Comparison of ENCODE assay signal across 14 cellular contexts in the genomic region with DNA sequence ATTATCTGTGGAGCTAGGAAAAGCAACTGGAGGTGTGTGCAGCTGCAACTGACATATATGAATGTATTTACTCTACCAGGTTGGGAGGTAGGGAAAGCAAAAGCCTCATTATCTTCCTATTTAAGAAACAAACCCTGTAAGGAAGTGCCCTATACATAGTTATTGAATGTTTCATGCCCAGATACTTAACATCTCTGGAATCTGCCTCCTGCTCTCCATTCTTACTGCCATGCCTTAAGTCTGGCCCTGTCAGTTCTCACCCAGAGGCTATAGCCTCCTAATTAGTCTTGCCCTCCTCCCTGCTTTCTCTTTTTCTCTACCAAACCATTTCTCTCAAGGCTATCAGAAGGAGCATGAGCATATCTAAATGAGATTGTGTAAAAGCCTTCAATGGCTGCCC.
A peak's percentile ranks its signal among the peaks of the same experiment; 100 is the strongest.
DNase-seq lines count a peak whose midpoint lies in the region; ATAC-seq and TF ChIP-seq lines count a peak whose summit lies in the region.
"Had no signal": no experiment of that assay in that cellular context is flagged by ENCODE, and none has a peak within 500 bp of the region (broad histone marks: within the 10 kb centered on the region; RNA-seq: fewer than 3 reads in every experiment).

No MANE protein-coding gene starts in this region.

- CTCF ChIA-PET in IMR-90 (lab: Yijun Ruan, JAX), result no interaction called here

- ATAC-seq in IMR-90 (ENCODE audit: low read depth) (peak; percentile 56), GM19452 (IDR thresholded peaks at IDR 0.05; ENCODE audit: unreplicated experiment) (no peak)
- ATAC-seq: A549, HCT116 had no signal

- H4K5ac ChIP-seq in IMR-90 (ENCODE audit: low read depth, low read length), result peak overlapping the region; percentile 35; the same call in 1 of the 2 replicates

- H3K9me3 ChIP-seq in IMR-90 (ENCODE audit: control insufficient read depth, insufficient read depth, low read length) (peaks cover 10% of the 10 kb centered on the region), trophoblast cell (ENCODE audit: insufficient read depth, low read depth, low read length) (peaks cover 2% of the 10 kb centered on the region)
- H3K9me3 ChIP-seq: A549, BE2C had no signal

- dilution Hi-C loops in IMR-90 (cut with HindIII; ENCODE audit: low sequenced_read_pairs, unreplicated experiment), result no loop called here

- H3K4me3 ChIP-seq in IMR-90 (ENCODE audit: insufficient read depth, low read depth, low read length), result no peak overlapping the region
- H3K4me3 ChIP-seq in epithelial cell of esophagus (ENCODE audit: low read length), result no peak overlapping the region
- H3K4me3 ChIP-seq in trophoblast cell (ENCODE audit: low read depth, low read length), result no peak overlapping the region
- H3K4me3 ChIP-seq: A549, GM23248 had no signal

- H3K79me2 ChIP-seq in trophoblast cell (ENCODE audit: control insufficient read depth, insufficient read depth, low read length, poor library complexity), result no peaks in the 10 kb centered on the region

- no peak for TF ChIP-seq POLR2A in IMR-90 (IDR thresholded peaks at IDR 0.05; ENCODE audit: low read depth, low read length)

- no peak overlapping the region for H4K12ac ChIP-seq in trophoblast cell (ENCODE audit: low read depth, low read length)

- peak overlapping the region; percentile 76 for H2BK120ac ChIP-seq in IMR-90 (ENCODE audit: low read depth, low read length)
- H2BK120ac ChIP-seq in trophoblast cell (ENCODE audit: insufficient read depth, low read length, poor library complexity), result no peak overlapping the region

- H3K9ac ChIP-seq in IMR-90 (ENCODE audit: low read depth, low read length) (no peak overlapping the region), trophoblast cell (ENCODE audit: low read length) (no peak overlapping the region)
- H3K9ac ChIP-seq: GM23248 had no signal

- H3K4ac ChIP-seq in IMR-90 (ENCODE audit: low read depth, low read length) (no peak overlapping the region; the same call in 1 of the 2 replicates), trophoblast cell (ENCODE audit: low read depth, low read length) (no peak overlapping the region)

- no peaks in the 10 kb centered on the region for H3K27me3 ChIP-seq in IMR-90 (ENCODE audit: control insufficient read depth, insufficient read depth, low read length)
- no peaks in the 10 kb centered on the region for H3K27me3 ChIP-seq in trophoblast cell (ENCODE audit: insufficient read depth, low read length)
- H3K27me3 ChIP-seq: BE2C had no signal

- in situ Hi-C loops in IMR-90 (cut with MboI; ENCODE audit: low sequenced_read_pairs), result no loop called here

- H2BK5ac ChIP-seq in IMR-90 (ENCODE audit: low read depth, low read length, poor library complexity, severe bottlenecking), result peak overlapping the region; percentile 80
- H2BK5ac ChIP-seq in trophoblast cell (ENCODE audit: low read depth, low read length, poor library complexity), result no peak overlapping the region

- no peak overlapping the region for H3K56ac ChIP-seq in IMR-90 (ENCODE audit: extremely low read depth, insufficient read depth, low read length)

- H3K4me1 ChIP-seq in IMR-90 (ENCODE audit: control insufficient read depth, insufficient read depth, low read length) (peaks cover 8% of the 10 kb centered on the region; the same call in 1 of the 2 replicates), trophoblast cell (ENCODE audit: control insufficient read depth in 1 of 2, insufficient read depth in 2 of 2, low read length in 2 of 2) (no peaks in the 10 kb centered on the region)
- H3K4me1 ChIP-seq: A549, BE2C had no signal

- POLR2A ChIA-PET in IMR-90 (lab: Charles Lee; ENCODE audit: unreplicated experiment), result no interaction called here

- H3K27ac ChIP-seq in IMR-90 (ENCODE audit: insufficient read depth, low read length), result no peak overlapping the region
- no peak overlapping the region for H3K27ac ChIP-seq in trophoblast cell (ENCODE audit: low read depth, low read length)
- H3K27ac ChIP-seq: A549, C4-2B, GM23248 had no signal

- H2BK15ac ChIP-seq in IMR-90 (ENCODE audit: low read depth, low read length), result peak overlapping the region; percentile 81; the same call in 1 of the 3 replicates

- TF ChIP-seq CTCF in IMR-90 (conservative IDR thresholded peaks at IDR 0.05; ENCODE audit: low read depth, low read length) (no peak), epithelial cell of esophagus (IDR thresholded peaks at IDR 0.05; ENCODE audit: insufficient read depth, low read depth, low read length, missing control alignments) (no peak)

- H3K18ac ChIP-seq in IMR-90 (ENCODE audit: low read depth, low read length), result peak overlapping the region; percentile 71; the same call in 1 of the 2 replicates
- H3K18ac ChIP-seq in trophoblast cell (ENCODE audit: low read length), result no peak overlapping the region

- H2AK5ac ChIP-seq in IMR-90 (ENCODE audit: low read depth, low read length) (no peak overlapping the region; the same call in 1 of the 2 replicates), trophoblast cell (ENCODE audit: low read length) (no peak overlapping the region)

- H4K8ac ChIP-seq in IMR-90 (ENCODE audit: low read depth in 2 of 2, low read length in 2 of 2), result peak overlapping the region in 1 of 2 experiments; percentile 54; a peak in 2 of 4 replicates
- H4K8ac ChIP-seq in trophoblast cell (ENCODE audit: low read depth, low read length), result no peak overlapping the region

- TF ChIP-seq RAD21 in IMR-90 (IDR thresholded peaks at IDR 0.05; ENCODE audit: low read length), result no peak

- H2BK20ac ChIP-seq in IMR-90 (ENCODE audit: low read depth, low read length), result peak overlapping the region; percentile 80

- no peak overlapping the region for H2AK9ac ChIP-seq in IMR-90 (replicated peaks; ENCODE audit: low read depth, low read length, poor library complexity)

- H3K9me1 ChIP-seq in IMR-90 (ENCODE audit: insufficient read depth, low read length), result no peaks in the 10 kb centered on the region

- H2BK12ac ChIP-seq in trophoblast cell (ENCODE audit: low read length), result no peak overlapping the region

- H3K36me3 ChIP-seq in IMR-90 (ENCODE audit: control insufficient read depth, insufficient read depth, low read length) (no peaks in the 10 kb centered on the region; the same call in 1 of the 2 replicates), trophoblast cell (ENCODE audit: control insufficient read depth in 1 of 2, insufficient read depth in 2 of 2, low read length in 2 of 2) (no peaks in the 10 kb centered on the region)
- H3K36me3 ChIP-seq: BE2C had no signal

- H2AFZ ChIP-seq in IMR-90 (replicated peaks; ENCODE audit: low read length, poor library complexity) (no peak overlapping the region), trophoblast cell (ENCODE audit: insufficient read depth, low read length, poor library complexity) (no peak overlapping the region)
- H2AFZ ChIP-seq: GM23248 had no signal

- H3K23ac ChIP-seq in IMR-90 (ENCODE audit: low read depth, low read length) (no peak overlapping the region), trophoblast cell (ENCODE audit: low read length) (no peak overlapping the region)

- H3K14ac ChIP-seq in IMR-90 (replicated peaks; ENCODE audit: low read depth, low read length), result peak overlapping the region; percentile 50
- no peak overlapping the region for H3K14ac ChIP-seq in trophoblast cell (ENCODE audit: low read length)

- H4K91ac ChIP-seq in IMR-90 (ENCODE audit: insufficient read depth, low read depth, low read length), result peak overlapping the region; percentile 70
- no peak overlapping the region for H4K91ac ChIP-seq in trophoblast cell (ENCODE audit: low read depth, low read length)

- no peaks in the 10 kb centered on the region for H4K20me1 ChIP-seq in IMR-90 (ENCODE audit: insufficient read depth, low read length)

- H3K79me1 ChIP-seq in IMR-90 (ENCODE audit: low read depth in 1 of 2, low read length in 2 of 2) (no peaks in the 10 kb centered on the region; a peak in 1 of 4 replicates), trophoblast cell (ENCODE audit: low read length) (no peaks in the 10 kb centered on the region)

- DNase-seq in EL, result peak; percentile 36
- DNase-seq in IMR-90, result peak; percentile 24
- peak; percentile 36 for DNase-seq in epithelial cell of esophagus (ENCODE audit: low read depth)
- peak; percentile 42 to 69 for DNase-seq in trophoblast cell
- no peak for DNase-seq in occipital lobe (lab: John Stamatoyannopoulos, UW)
- DNase-seq: BE2C; CD4-positive, alpha-beta memory T cell; DMS79; GF-D8; GM23248 had no signal

- no TSS peak for BruUV-seq in IMR-90 (replicated peaks; lab: Mats Ljungman, UMichigan)

- intact Hi-C loops in IMR-90 (cut with micrococcal nuclease), result no loop called here

- H3K4me2 ChIP-seq in IMR-90 (ENCODE audit: low read depth, low read length) (no peak overlapping the region), trophoblast cell (ENCODE audit: low read length) (no peak overlapping the region)
- H3K4me2 ChIP-seq: A549 had no signal

TF ChIP-seq in IMR-90, 13 proteins besides CTCF, POLR2A, EP300 and RAD21 (continues in another document):
- no peak for TF ChIP-seq NFE2L2 (IDR thresholded peaks at IDR 0.05; ENCODE audit: low read depth, low read length)
- TF ChIP-seq CHD1 (IDR thresholded peaks at IDR 0.05; ENCODE audit: low read depth, low read length), result no peak
- TF ChIP-seq CEBPB (IDR thresholded peaks at IDR 0.05; ENCODE audit: low read depth, low read length), result no peak
- TF ChIP-seq SMC3 (IDR thresholded peaks at IDR 0.05; ENCODE audit: low read depth, low read length), result no peak
- TF ChIP-seq, protein P1, sequence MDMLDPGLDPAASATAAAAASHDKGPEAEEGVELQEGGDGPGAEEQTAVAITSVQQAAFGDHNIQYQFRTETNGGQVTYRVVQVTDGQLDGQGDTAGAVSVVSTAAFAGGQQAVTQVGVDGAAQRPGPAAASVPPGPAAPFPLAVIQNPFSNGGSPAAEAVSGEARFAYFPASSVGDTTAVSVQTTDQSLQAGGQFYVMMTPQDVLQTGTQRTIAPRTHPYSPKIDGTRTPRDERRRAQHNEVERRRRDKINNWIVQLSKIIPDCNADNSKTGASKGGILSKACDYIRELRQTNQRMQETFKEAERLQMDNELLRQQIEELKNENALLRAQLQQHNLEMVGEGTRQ (IDR thresholded peaks at IDR 0.05; ENCODE audit: low read depth, low read length), result no peak
- no peak for TF ChIP-seq FOS (IDR thresholded peaks at IDR 0.05; ENCODE audit: low read depth, low read length)
- TF ChIP-seq MXI1 (IDR thresholded peaks at IDR 0.05; ENCODE audit: borderline replicate concordance, low read depth, low read length), result no peak
- no peak for TF ChIP-seq MAZ (IDR thresholded peaks at IDR 0.05; ENCODE audit: borderline replicate concordance, low read depth, low read length)
- TF ChIP-seq MAFK (IDR thresholded peaks at IDR 0.05; ENCODE audit: low read depth, low read length), result no peak
- TF ChIP-seq RFX5 (IDR thresholded peaks at IDR 0.05; ENCODE audit: low read depth, low read length), result no peak
